In the genomic region with DNA sequence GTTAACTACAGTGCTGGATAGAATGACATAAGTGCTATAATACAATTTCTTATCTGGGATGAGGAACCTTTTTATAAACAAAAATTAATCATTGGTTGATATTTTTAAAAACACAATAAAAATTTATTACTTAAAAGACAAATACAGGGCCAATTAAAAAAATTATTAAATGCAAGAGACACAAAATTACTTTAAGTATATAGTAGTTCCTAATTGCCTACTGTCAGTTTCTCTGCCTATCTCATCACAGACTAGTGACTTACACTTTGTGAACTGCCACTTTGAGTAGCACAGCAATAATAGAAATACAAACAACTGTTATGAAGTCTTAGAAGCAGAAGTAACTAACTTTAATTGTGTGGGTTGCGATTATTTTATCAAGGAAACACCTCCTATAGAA, we compare ENCODE assay signal across 18 cellular contexts. TPM values are rescaled to one million over a fixed set of nuclear protein-coding genes. Genes with fewer than 3 reads are reported as not detected.
DNase-seq lines count a peak whose midpoint lies in the region; ATAC-seq, FAIRE-seq and TF ChIP-seq lines count a peak whose summit lies in the region.
"Had no signal": no experiment of that assay in that cellular context is flagged by ENCODE, and none has a peak within 500 bp of the region (broad histone marks: within the 10 kb centered on the region; RNA-seq: fewer than 3 reads in every experiment).

No MANE protein-coding gene starts in this region.

- H3K79me2 ChIP-seq in trophoblast cell (ENCODE audit: control insufficient read depth, insufficient read depth, low read length, poor library complexity) = peaks cover 4% of the 10 kb centered on the region

- intact Hi-C loops in ascending aorta (cut with DNase I) = no loop called here
- intact Hi-C loops in naive thymus-derived CD4-positive, alpha-beta T cell (cut with micrococcal nuclease) = loop anchor here (1.0 to 10.0 kb wide), 3 partner anchors 7 to 736 kb away; a partner anchor contains a TSS

- FAIRE-seq in A204.1 (lab: Jason Lieb, UNC) = peak; percentile 6
- FAIRE-seq: GM12891 had no signal

- H3K18ac ChIP-seq in trophoblast cell (ENCODE audit: low read length) = no peak overlapping the region

- no peak overlapping the region for H3K9ac ChIP-seq in trophoblast cell (ENCODE audit: low read length)

- no peak overlapping the region for H3K4ac ChIP-seq in trophoblast cell (ENCODE audit: low read depth, low read length)

- H4K12ac ChIP-seq in trophoblast cell (ENCODE audit: low read depth, low read length) = no peak overlapping the region

- ATAC-seq in naive thymus-derived CD4-positive, alpha-beta T cell = no peak
- no peak for ATAC-seq in esophagus mucosa
- no peak for ATAC-seq in GM21619 (IDR thresholded peaks at IDR 0.05; ENCODE audit: unreplicated experiment)

- H3K36me3 ChIP-seq in ascending aorta (no peaks in the 10 kb centered on the region), trophoblast cell (ENCODE audit: control insufficient read depth in 1 of 2, insufficient read depth in 2 of 2, low read length in 2 of 2) (no peaks in the 10 kb centered on the region)
- H3K36me3 ChIP-seq in naive thymus-derived CD4-positive, alpha-beta T cell (ENCODE audit: control insufficient read depth in 2 of 3, insufficient read depth in 3 of 3, low read length in 3 of 3) = no peaks in the 10 kb centered on the region
- H3K36me3 ChIP-seq: adrenal gland had no signal

- H3K27ac ChIP-seq in ascending aorta (peak overlapping the region; percentile 91 to 99), trophoblast cell (ENCODE audit: low read depth, low read length) (no peak overlapping the region)
- H3K27ac ChIP-seq in naive thymus-derived CD4-positive, alpha-beta T cell (ENCODE audit: low read depth, low read length) = no peak overlapping the region
- H3K27ac ChIP-seq: adrenal gland had no signal

- H2BK5ac ChIP-seq in trophoblast cell (ENCODE audit: low read depth, low read length, poor library complexity) = no peak overlapping the region

- H3K27me3 Mint-ChIP-seq in HFFc6 (ENCODE audit: insufficient read depth) = no peaks in the 10 kb centered on the region
- H3K27me3 Mint-ChIP-seq in naive thymus-derived CD4-positive, alpha-beta T cell = no peaks in the 10 kb centered on the region
- H3K27me3 Mint-ChIP-seq: naive B cell had no signal

- TF ChIP-seq CTCF in HFFc6 (IDR thresholded peaks at IDR 0.05) (no peak), ascending aorta (IDR thresholded peaks at IDR 0.05) (no peak)

- H3K4me1 ChIP-seq in ascending aorta (peaks cover 11 to 87% of the 10 kb centered on the region in 2 donors), trophoblast cell (ENCODE audit: control insufficient read depth in 1 of 2, insufficient read depth in 2 of 2, low read length in 2 of 2) (no peaks in the 10 kb centered on the region)
- H3K4me1 ChIP-seq in naive thymus-derived CD4-positive, alpha-beta T cell (ENCODE audit: control insufficient read depth in 2 of 2, insufficient read depth in 2 of 2, low read length in 2 of 2) = peaks cover 86 to 88% of the 10 kb centered on the region in 2 donors

- H3K4me1 Mint-ChIP-seq in HFFc6 (ENCODE audit: low read depth) = peaks cover 63% of the 10 kb centered on the region
- H3K4me1 Mint-ChIP-seq in naive thymus-derived CD4-positive, alpha-beta T cell = peaks cover 69 to 96% (median 92%) of the 10 kb centered on the region in 7 donors

- WGBS in trophoblast cell (ENCODE audit: extremely low coverage, insufficient coverage, insufficient read length) = no CpG with 5 or more reads among the region's 1 CpG

- H3K4me3 ChIP-seq in ascending aorta (peak overlapping the region in 1 of 2 donors; percentile 32), trophoblast cell (ENCODE audit: low read depth, low read length) (no peak overlapping the region)
- H3K4me3 ChIP-seq in naive thymus-derived CD4-positive, alpha-beta T cell (ENCODE audit: low read length) = no peak overlapping the region
- H3K4me3 ChIP-seq: adrenal gland had no signal

- H2BK12ac ChIP-seq in trophoblast cell (ENCODE audit: low read length) = no peak overlapping the region

- H3K36me3 Mint-ChIP-seq in HFFc6 (ENCODE audit: low read depth) = peaks cover 9% of the 10 kb centered on the region; the same call in 1 of the 2 replicates
- H3K36me3 Mint-ChIP-seq in naive thymus-derived CD4-positive, alpha-beta T cell = peaks cover 0 to 18% (median 5%) of the 10 kb centered on the region in 5 donors
- H3K36me3 Mint-ChIP-seq: naive B cell had no signal

- CTCF ChIA-PET in naive thymus-derived CD4-positive, alpha-beta T cell (lab: Charles Lee) = interaction anchor here (0.6 to 6.5 kb wide), 4 partner anchors 8 to 40 kb away, joined by 4 to 55 read pairs (median 9); no protein-coding TSS in a partner anchor

- no peaks in the 10 kb centered on the region for H3K79me1 ChIP-seq in trophoblast cell (ENCODE audit: low read length)

- H3K27me3 ChIP-seq in ascending aorta (no peaks in the 10 kb centered on the region), trophoblast cell (ENCODE audit: insufficient read depth, low read length) (no peaks in the 10 kb centered on the region)
- H3K27me3 ChIP-seq in naive thymus-derived CD4-positive, alpha-beta T cell (ENCODE audit: control insufficient read depth in 2 of 2, insufficient read depth in 2 of 2, low read length in 2 of 2) = no peaks in the 10 kb centered on the region
- H3K27me3 ChIP-seq: adrenal gland had no signal

- H3K27ac Mint-ChIP-seq in HFFc6 = peak overlapping the region; percentile 88
- peak overlapping the region in 7 of 9 donors; percentile 25 to 92 (median 43) for H3K27ac Mint-ChIP-seq in naive thymus-derived CD4-positive, alpha-beta T cell

- peak overlapping the region; percentile 27; the same call in 1 of the 2 replicates for H3K4me3 Mint-ChIP-seq in HFFc6
- H3K4me3 Mint-ChIP-seq in naive thymus-derived CD4-positive, alpha-beta T cell = peak overlapping the region in 8 of 10 donors; percentile 39 to 76 (median 64)
- H3K4me3 Mint-ChIP-seq: T-helper 1 cell treated with Interleukin-12 subunit alpha and Interleukin-12 subunit beta and Interleukin-4 antibody, amounts not matched to agents 30 μg/mL and 1 μg/mL, for 36 hours had no signal

- H3K23ac ChIP-seq in trophoblast cell (ENCODE audit: low read length) = no peak overlapping the region

- POLR2A ChIA-PET in naive thymus-derived CD4-positive, alpha-beta T cell (lab: Charles Lee) = interaction anchor here (0.8 to 2.2 kb wide), 4 partner anchors 7 to 13 kb away, joined by 3 to 7 read pairs (median 4); a partner anchor contains a TSS

- H4K8ac ChIP-seq in trophoblast cell (ENCODE audit: low read depth, low read length) = no peak overlapping the region

- H2BK120ac ChIP-seq in trophoblast cell (ENCODE audit: insufficient read depth, low read length, poor library complexity) = no peak overlapping the region

- no peak overlapping the region for H4K91ac ChIP-seq in trophoblast cell (ENCODE audit: low read depth, low read length)

- DNase-seq in HFFc6 (no peak), ascending aorta (ENCODE audit: low spot score in 2 of 2) (no peak), ecto neural progenitor cell (ENCODE audit: low spot score) (no peak), trophoblast cell (no peak)
- DNase-seq in naive thymus-derived CD4-positive, alpha-beta T cell = no peak
- DNase-seq: activated CD4-positive, alpha-beta T cell treated with anti-CD3 and anti-CD28 coated beads for 1 hour; activated CD8-positive, alpha-beta memory T cell treated with anti-CD3 and anti-CD28 coated beads, Interleukin-2, amount 50 U/mL, for 48 hours; cerebellar nuclear complex; naive B cell; NCI-H1417 treated with DMSO at 0.1 percent for 48 hours; stimulated activated CD4-positive, alpha-beta T cell treated with anti-CD3 and anti-CD28 coated beads, Interleukin-15, amount 100 ng/mL, for 24 hours had no signal

- H2AK5ac ChIP-seq in trophoblast cell (ENCODE audit: low read length) = no peak overlapping the region

- H3K9me3 ChIP-seq in ascending aorta (no peaks in the 10 kb centered on the region), trophoblast cell (ENCODE audit: insufficient read depth, low read depth, low read length) (no peaks in the 10 kb centered on the region)
- no peaks in the 10 kb centered on the region for H3K9me3 ChIP-seq in naive thymus-derived CD4-positive, alpha-beta T cell (ENCODE audit: control insufficient read depth in 2 of 3, low read length in 3 of 3)
- H3K9me3 ChIP-seq: adrenal gland had no signal

- no peaks in the 10 kb centered on the region for H3K9me3 Mint-ChIP-seq in HFFc6
- peaks cover 0 to 5% (median 0%) of the 10 kb centered on the region in 11 donors for H3K9me3 Mint-ChIP-seq in naive thymus-derived CD4-positive, alpha-beta T cell
- H3K9me3 Mint-ChIP-seq: naive B cell; T-helper 1 cell treated with Interleukin-12 subunit alpha and Interleukin-12 subunit beta and Interleukin-4 antibody, amounts not matched to agents 30 μg/mL and 1 μg/mL, for 36 hours had no signal

- no peak overlapping the region for H3K4me2 ChIP-seq in trophoblast cell (ENCODE audit: low read length)

- H2AFZ ChIP-seq in trophoblast cell (ENCODE audit: insufficient read depth, low read length, poor library complexity) = no peak overlapping the region

- no peak overlapping the region for H3K14ac ChIP-seq in trophoblast cell (ENCODE audit: low read length)

RNA-seq across cellular contexts. Expression of a gene that starts 8.4 kb away (rescaled TPM):
- 10 to 100 TPM; 10.4 to 29.3 (median 22.4) TPM for total RNA-seq in HFFc6 (2021; fragmentation: NEBNext Ultra II Directional; extraction: Animal tissue kit (Norgen Biotek cat#: 25700))
- 108 TPM for total RNA-seq in ascending aorta
- 100 to 1,000 TPM in 4 of 5 experiments, 10 to 100 TPM in 1; 99.2 to 120 (median 114) TPM for total RNA-seq in naive thymus-derived CD4-positive, alpha-beta T cell
- 100 to 1,000 TPM; 189 to 195 TPM for polyA plus RNA-seq in naive thymus-derived CD4-positive, alpha-beta T cell
- total RNA-seq in esophagus mucosa = 52.9 TPM
- 166 and 171 TPM in 2 replicates for polyA plus RNA-seq in trophoblast cell (2013)
- total RNA-seq: G401 had no signal

Comparison
In these comparisons a context has a peak if more than half of its experiments do, and no peak if none do; other contexts are left out.
1. H3K27ac ChIP-seq: peak in ascending aorta (2 of 2); none in naive thymus-derived CD4-positive, alpha-beta T cell (single experiment) and trophoblast cell (single experiment).